ENCODE assay signal across 20 cellular contexts in genomic region chr14:93067088-93067487, GRCh38. TPM values are rescaled to one million over a fixed set of nuclear protein-coding genes. Genes with fewer than 3 reads are reported as not detected.
DNase-seq lines count a peak whose midpoint lies in the region; ATAC-seq and TF ChIP-seq lines count a peak whose summit lies in the region.
"Had no signal": no experiment of that assay in that cellular context is flagged by ENCODE, and none has a peak within 500 bp of the region (broad histone marks: within the 10 kb centered on the region; RNA-seq: fewer than 3 reads in every experiment).

No MANE protein-coding gene starts in this region.

- H3K9me3 ChIP-seq in esophagus squamous epithelium, result no peaks in the 10 kb centered on the region
- H3K9me3 ChIP-seq: A549, upper lobe of left lung had no signal

- no peak for ATAC-seq in activated CD8-positive, alpha-beta T cell treated with anti-CD3 and anti-CD28 coated beads for 36 hours
- no peak for ATAC-seq in stimulated activated naive CD8-positive, alpha-beta T cell treated with anti-CD3 and anti-CD28 coated beads, Interleukin-15, amount 100 ng/mL, for 72 hours
- ATAC-seq: A549, HepG2, left cardiac atrium had no signal

- DNase-seq in activated CD4-positive, alpha-beta T cell treated with anti-CD3 and anti-CD28 coated beads, Interleukin-2, amount 10 ng/mL, durations not matched to agents 7 days and 5 days, result no peak
- DNase-seq in activated CD4-positive, alpha-beta T cell treated with anti-CD3 and anti-CD28 coated beads for 48 hours, result no peak
- DNase-seq in activated CD8-positive, alpha-beta T cell treated with anti-CD3 and anti-CD28 coated beads for 36 hours, result no peak
- DNase-seq in esophagus squamous epithelium (lab: John Stamatoyannopoulos, UW) (no peak), SKM-1 treated with dmso at 0.1 percent for 144 hours (lab: John Stamatoyannopoulos, UW; ENCODE audit: unreplicated experiment) (no peak), T1000 (lab: John Stamatoyannopoulos, UW) (no peak), NCI-H128 (lab: John Stamatoyannopoulos, UW; ENCODE audit: unreplicated experiment) (no peak)
- no peak for DNase-seq in stimulated activated naive CD8-positive, alpha-beta T cell treated with anti-CD3 and anti-CD28 coated beads, Interleukin-15, amount 100 ng/mL, for 72 hours
- DNase-seq: activated CD4-positive, alpha-beta T cell treated with anti-CD3 and anti-CD28 coated beads, Interleukin-2, amount 50 U/mL, for 1 hour; effector CD4-positive, alpha-beta T cell; left cardiac atrium; NCI-H2081; NCI-H524 treated with DMSO at 0.1 percent for 48 hours; occipital lobe; stimulated activated CD4-positive, alpha-beta T cell treated with anti-CD3 and anti-CD28 coated beads, Interleukin-4, amount 100 ng/mL, for 24 hours; stimulated activated CD8-positive, alpha-beta memory T cell treated with anti-CD3 and anti-CD28 coated beads, Interleukin-4, amount 100 ng/mL, for 48 hours; upper lobe of left lung had no signal

- no peaks in the 10 kb centered on the region for H3K9me3 Mint-ChIP-seq in activated CD4-positive, alpha-beta T cell treated with anti-CD3 and anti-CD28 coated beads, Interleukin-2, amount 10 ng/mL, durations not matched to agents 7 days and 5 days
- no peaks in the 10 kb centered on the region for H3K9me3 Mint-ChIP-seq in activated CD8-positive, alpha-beta T cell treated with anti-CD3 and anti-CD28 coated beads for 36 hours
- no peaks in the 10 kb centered on the region for H3K9me3 Mint-ChIP-seq in stimulated activated naive CD8-positive, alpha-beta T cell treated with anti-CD3 and anti-CD28 coated beads, Interleukin-15, amount 100 ng/mL, for 72 hours

- no peaks in the 10 kb centered on the region for H3K27me3 ChIP-seq in esophagus squamous epithelium
- H3K27me3 ChIP-seq: hepatocyte, upper lobe of left lung had no signal

- peak overlapping the region in 3 of 4 donors; percentile 55 to 80 (median 59) for H3K27ac ChIP-seq in esophagus squamous epithelium
- H3K27ac ChIP-seq: A549, hepatocyte, upper lobe of left lung had no signal

- H3K4me1 ChIP-seq in esophagus squamous epithelium, result peaks cover 0 to 56% (median 11%) of the 10 kb centered on the region in 3 donors

- no peaks in the 10 kb centered on the region for H3K27me3 Mint-ChIP-seq in activated CD4-positive, alpha-beta T cell treated with anti-CD3 and anti-CD28 coated beads, Interleukin-2, amount 10 ng/mL, durations not matched to agents 7 days and 5 days
- H3K27me3 Mint-ChIP-seq in activated CD8-positive, alpha-beta T cell treated with anti-CD3 and anti-CD28 coated beads for 36 hours, result no peaks in the 10 kb centered on the region
- no peaks in the 10 kb centered on the region for H3K27me3 Mint-ChIP-seq in stimulated activated naive CD8-positive, alpha-beta T cell treated with anti-CD3 and anti-CD28 coated beads, Interleukin-15, amount 100 ng/mL, for 72 hours

- H3K4me3 ChIP-seq in esophagus squamous epithelium, result no peak overlapping the region
- H3K4me3 ChIP-seq: A549, hepatocyte, upper lobe of left lung had no signal

- H3K36me3 ChIP-seq in esophagus squamous epithelium, result no peaks in the 10 kb centered on the region

- no peak for TF ChIP-seq POLR2A in esophagus squamous epithelium (IDR thresholded peaks at IDR 0.05)

- POLR2A ChIA-PET in activated CD4-positive, alpha-beta T cell treated with anti-CD3 and anti-CD28 coated beads, Interleukin-2, amount 10 ng/mL, durations not matched to agents 7 days and 5 days (lab: Charles Lee), result no interaction called here
- POLR2A ChIA-PET in activated CD8-positive, alpha-beta T cell treated with anti-CD3 and anti-CD28 coated beads for 36 hours (lab: Charles Lee), result interaction anchor here (0.6 to 3.4 kb wide), 3 partner anchors 47 to 130 kb away, joined by 3 to 18 read pairs (median 3); no protein-coding TSS in a partner anchor

- H3K27ac Mint-ChIP-seq in activated CD4-positive, alpha-beta T cell treated with anti-CD3 and anti-CD28 coated beads, Interleukin-2, amount 10 ng/mL, durations not matched to agents 7 days and 5 days, result peak overlapping the region; percentile 84
- peak overlapping the region; percentile 97 for H3K27ac Mint-ChIP-seq in activated CD8-positive, alpha-beta T cell treated with anti-CD3 and anti-CD28 coated beads for 36 hours
- H3K27ac Mint-ChIP-seq in stimulated activated naive CD8-positive, alpha-beta T cell treated with anti-CD3 and anti-CD28 coated beads, Interleukin-15, amount 100 ng/mL, for 72 hours, result peak overlapping the region; percentile 95 to 97

- CTCF ChIA-PET in activated CD4-positive, alpha-beta T cell treated with anti-CD3 and anti-CD28 coated beads, Interleukin-2, amount 10 ng/mL, durations not matched to agents 7 days and 5 days (lab: Charles Lee), result interaction anchor here (0.6 to 1.1 kb wide), 3 partner anchors 10 to 80 kb away, joined by 3 read pairs; no protein-coding TSS in a partner anchor
- CTCF ChIA-PET in activated CD8-positive, alpha-beta T cell treated with anti-CD3 and anti-CD28 coated beads for 36 hours (lab: Charles Lee), result interaction anchor here (0.9 to 6.1 kb wide), 5 partner anchors 14 to 65 kb away, joined by 3 to 51 read pairs (median 5); no protein-coding TSS in a partner anchor

- intact Hi-C loops in activated CD8-positive, alpha-beta T cell treated with anti-CD3 and anti-CD28 coated beads for 36 hours (cut with micrococcal nuclease), result no loop called here
- intact Hi-C loops in esophagus squamous epithelium (cut with DNase I), result no loop called here

- 76 to 80% methylated on average over 2 to 5 of the region's 5 CpGs for WGBS in esophagus squamous epithelium, 2 donors

- peaks cover 44% of the 10 kb centered on the region for H3K4me1 Mint-ChIP-seq in activated CD4-positive, alpha-beta T cell treated with anti-CD3 and anti-CD28 coated beads, Interleukin-2, amount 10 ng/mL, durations not matched to agents 7 days and 5 days
- peaks cover 68% of the 10 kb centered on the region for H3K4me1 Mint-ChIP-seq in activated CD8-positive, alpha-beta T cell treated with anti-CD3 and anti-CD28 coated beads for 36 hours (ENCODE audit: low read depth)
- peaks cover 91% of the 10 kb centered on the region for H3K4me1 Mint-ChIP-seq in stimulated activated naive CD8-positive, alpha-beta T cell treated with anti-CD3 and anti-CD28 coated beads, Interleukin-15, amount 100 ng/mL, for 72 hours

- TF ChIP-seq CTCF in activated CD8-positive, alpha-beta T cell treated with anti-CD3 and anti-CD28 coated beads for 36 hours (IDR thresholded peaks at IDR 0.05), result no peak
- no peak for TF ChIP-seq CTCF in esophagus squamous epithelium (IDR thresholded peaks at IDR 0.05)

- no peak overlapping the region for H3K4me3 Mint-ChIP-seq in activated CD4-positive, alpha-beta T cell treated with anti-CD3 and anti-CD28 coated beads, Interleukin-2, amount 10 ng/mL, durations not matched to agents 7 days and 5 days
- H3K4me3 Mint-ChIP-seq in activated CD8-positive, alpha-beta T cell treated with anti-CD3 and anti-CD28 coated beads for 36 hours, result peak overlapping the region; percentile 71
- peak overlapping the region; percentile 72 to 82 for H3K4me3 Mint-ChIP-seq in stimulated activated naive CD8-positive, alpha-beta T cell treated with anti-CD3 and anti-CD28 coated beads, Interleukin-15, amount 100 ng/mL, for 72 hours

- peaks cover 9% of the 10 kb centered on the region for H3K36me3 Mint-ChIP-seq in activated CD4-positive, alpha-beta T cell treated with anti-CD3 and anti-CD28 coated beads, Interleukin-2, amount 10 ng/mL, durations not matched to agents 7 days and 5 days (ENCODE audit: low read depth)
- H3K36me3 Mint-ChIP-seq in activated CD8-positive, alpha-beta T cell treated with anti-CD3 and anti-CD28 coated beads for 36 hours (ENCODE audit: low read depth), result peaks cover 28% of the 10 kb centered on the region

RNA-seq across cellular contexts. Expression of gene ITPK1, which starts 48.6 kb away (rescaled TPM):
- total RNA-seq in activated CD4-positive, alpha-beta T cell treated with anti-CD3 and anti-CD28 coated beads, Interleukin-2, amount 10 ng/mL, durations not matched to agents 7 days and 5 days, result 10 to 100 TPM; 63.7 to 71.0 TPM
- 10 to 100 TPM; 78.5 to 83.5 TPM for total RNA-seq in activated CD8-positive, alpha-beta T cell treated with anti-CD3 and anti-CD28 coated beads for 36 hours
- total RNA-seq in esophagus squamous epithelium, result 10 to 100 TPM; 14.2 to 34.5 (median 25.8) TPM
